ENCODE assay signal across 1 cellular context in genomic region chr3:138944842-138945645, GRCh38.
TF ChIP-seq lines count a peak whose summit lies in the region.

No MANE protein-coding gene starts in this region.

TF ChIP-seq in K562, 482 proteins besides CTCF, POLR2A, EP300 and RAD21 (continued from another document and continues in another):
- no peak for TF ChIP-seq ID3 (CRISPR knock-in tag; IDR thresholded peaks at IDR 0.05)
- TF ChIP-seq ID3 (tag; IDR thresholded peaks at IDR 0.05) = no peak
- no peak for TF ChIP-seq SIX5 (IDR thresholded peaks at IDR 0.05; ENCODE audit: borderline replicate concordance in 1 of 2, insufficient read depth in 1 of 2, low read depth in 1 of 2, low read length in 2 of 2)
- no peak for TF ChIP-seq ELF1 (tag; IDR thresholded peaks at IDR 0.05)
- no peak for TF ChIP-seq TBL1XR1 (IDR thresholded peaks at IDR 0.05; ENCODE audit: low read length in 2 of 2)
- no peak; a peak in 1 of 4 replicates for TF ChIP-seq MLLT1 (IDR thresholded peaks at IDR 0.05)
- no peak for TF ChIP-seq GTF3C2 (IDR thresholded peaks at IDR 0.05; ENCODE audit: borderline replicate concordance, extremely low read depth, insufficient read length)
- TF ChIP-seq ZC3H11A (IDR thresholded peaks at IDR 0.05; ENCODE audit: low read depth, low read length) = no peak
- no peak for TF ChIP-seq SRSF1 (IDR thresholded peaks at IDR 0.05; ENCODE audit: low read depth, low read length)
- TF ChIP-seq NR2C1 (IDR thresholded peaks at IDR 0.05) = no peak
- no peak for TF ChIP-seq NR2C1 (tag; IDR thresholded peaks at IDR 0.05)
- no peak for TF ChIP-seq SMAD1 (IDR thresholded peaks at IDR 0.05; ENCODE audit: low read depth, low read length, partially characterized antibody)
- TF ChIP-seq RBM39 (optimal IDR thresholded peaks at IDR 0.05; ENCODE audit: low read depth, low read length) = no peak
- no peak for TF ChIP-seq RAD51 (IDR thresholded peaks at IDR 0.05; ENCODE audit: borderline replicate concordance, low read depth)
- peak; percentile 12; the same call in 1 of the 2 replicates for TF ChIP-seq MBD1 (CRISPR knock-in tag; IDR thresholded peaks at IDR 0.05)
- TF ChIP-seq HNRNPH1 (optimal IDR thresholded peaks at IDR 0.05; ENCODE audit: low read depth, low read length) = no peak
- TF ChIP-seq MXD1 (CRISPR knock-in tag; IDR thresholded peaks at IDR 0.05; ENCODE audit: borderline replicate concordance, poor library complexity, severe bottlenecking) = no peak
- TF ChIP-seq KDM5B (IDR thresholded peaks at IDR 0.05; ENCODE audit: insufficient replicate concordance, low read depth, low read length) = peak; percentile 48
- no peak for TF ChIP-seq ZNF668 (CRISPR knock-in tag; IDR thresholded peaks at IDR 0.05)
- no peak for TF ChIP-seq CBX8 (IDR thresholded peaks at IDR 0.05; ENCODE audit: borderline replicate concordance, extremely low read depth, low read depth, low read length, poor library complexity, severe bottlenecking)
- no peak for TF ChIP-seq NFRKB (IDR thresholded peaks at IDR 0.05; ENCODE audit: low read depth)
- no peak for TF ChIP-seq TRIM28 (IDR thresholded peaks at IDR 0.05)
- TF ChIP-seq RBM14 (IDR thresholded peaks at IDR 0.05; ENCODE audit: borderline replicate concordance, insufficient read depth, low read depth, low read length) = no peak
- no peak for TF ChIP-seq PHF21A (IDR thresholded peaks at IDR 0.05; ENCODE audit: borderline replicate concordance, low read depth)
- TF ChIP-seq NBN (IDR thresholded peaks at IDR 0.05; ENCODE audit: low read depth) = no peak
- peak in 1 of 3 experiments; percentile 44 for TF ChIP-seq YY1 (IDR thresholded peaks at IDR 0.05; ENCODE audit: borderline replicate concordance in 1 of 3, control insufficient read depth in 1 of 3, extremely low read depth in 1 of 3, insufficient read depth in 3 of 3, insufficient read length in 1 of 3, insufficient replicate concordance in 2 of 3, low read depth in 1 of 3, low read length in 2 of 3)
- TF ChIP-seq CUX1 (CRISPR knock-in tag; IDR thresholded peaks at IDR 0.05) = 0 out of 2 replicates have a peak, but pooled peaks have one; percentile 40
- TF ChIP-seq BCOR (IDR thresholded peaks at IDR 0.05) = peak; percentile 59
- no peak for TF ChIP-seq ATF6 (CRISPR knock-in tag; IDR thresholded peaks at IDR 0.05)
- TF ChIP-seq PYGO2 (tag; IDR thresholded peaks at IDR 0.05) = no peak
- TF ChIP-seq MTA3 (IDR thresholded peaks at IDR 0.05; ENCODE audit: borderline replicate concordance) = peak; percentile 77; the same call in 1 of the 2 replicates
- no peak for TF ChIP-seq ZBTB40 (IDR thresholded peaks at IDR 0.05)
- TF ChIP-seq ZBTB40 (CRISPR knock-in tag; IDR thresholded peaks at IDR 0.05) = no peak
- TF ChIP-seq DIDO1 (tag; IDR thresholded peaks at IDR 0.05; ENCODE audit: low read depth) = no peak
- TF ChIP-seq FOXA1 (IDR thresholded peaks at IDR 0.05; ENCODE audit: borderline replicate concordance) = no peak
